Comparison of ENCODE assay signal across 1 cellular context in the genomic region with DNA sequence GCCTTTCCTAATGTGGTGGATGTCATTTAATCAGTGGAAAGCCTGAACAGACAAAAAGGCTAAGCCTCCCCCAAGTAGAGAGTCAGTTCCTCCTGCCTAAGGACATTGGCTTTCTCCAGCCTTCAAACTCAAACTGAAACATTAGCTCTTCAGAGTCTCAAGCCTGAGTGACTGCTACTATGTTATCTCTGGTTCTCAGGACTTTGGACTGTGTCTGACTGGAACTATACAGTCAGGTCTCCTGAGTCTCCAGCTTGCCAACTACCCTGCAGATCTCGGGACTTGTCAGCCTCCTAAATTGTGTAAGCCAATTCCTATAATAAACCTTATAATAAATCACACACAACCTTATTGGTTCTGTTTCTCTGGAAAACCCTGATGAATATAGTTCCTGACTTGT.
A peak's percentile ranks its signal among the peaks of the same experiment; 100 is the strongest.
TF ChIP-seq lines count a peak whose summit lies in the region.

No MANE protein-coding gene starts in this region.

TF ChIP-seq in liver, 16 proteins besides CTCF, POLR2A, EP300 and RAD21 (continued from another document):
- TF ChIP-seq HNF4G (IDR thresholded peaks at IDR 0.05): peak; percentile 63
- no peak for TF ChIP-seq GABPA (IDR thresholded peaks at IDR 0.05 in 1 of 2, conservative IDR thresholded peaks at IDR 0.05 in 1 of 2)
- no peak for TF ChIP-seq EGR1 (IDR thresholded peaks at IDR 0.05; ENCODE audit: low read depth in 2 of 2)
- TF ChIP-seq JUND (IDR thresholded peaks at IDR 0.05): peak in 1 of 2 donors; percentile 14
- no peak for TF ChIP-seq YY1 (IDR thresholded peaks at IDR 0.05)
- no peak for TF ChIP-seq FOXA2 (IDR thresholded peaks at IDR 0.05)
- peak; percentile 9 to 26 for TF ChIP-seq RXRA (IDR thresholded peaks at IDR 0.05)
- TF ChIP-seq TAF1 (conservative IDR thresholded peaks at IDR 0.05): no peak
- TF ChIP-seq HNF4A (conservative IDR thresholded peaks at IDR 0.05): peak; percentile 77 to 83
TF ChIP-seq in liver: peak in this region for 5.
